8 cellular contexts compared by ENCODE assay signal in genomic region chr15:96333194-96334016, GRCh38. TPM values are rescaled to one million over a fixed set of nuclear protein-coding genes. Genes with fewer than 3 reads are reported as not detected.
A peak's percentile ranks its signal among the peaks of the same experiment; 100 is the strongest.
DNase-seq lines count a peak whose midpoint lies in the region; ATAC-seq, FAIRE-seq and TF ChIP-seq lines count a peak whose summit lies in the region.

No MANE protein-coding gene starts in this region.

- peaks cover 94% of the 10 kb centered on the region for H3K79me2 ChIP-seq in astrocyte (ENCODE audit: insufficient read depth, low read length)
- peaks cover 47% of the 10 kb centered on the region for H3K79me2 ChIP-seq in smooth muscle cell (ENCODE audit: low read depth)

- no peaks in the 10 kb centered on the region for H3K27me3 ChIP-seq in astrocyte (ENCODE audit: insufficient read depth, low read length)
- H3K27me3 ChIP-seq in iPS-18a (ENCODE audit: control insufficient read depth, insufficient read depth, low read length): peaks cover 96% of the 10 kb centered on the region
- peaks cover 69% of the 10 kb centered on the region for H3K27me3 ChIP-seq in smooth muscle cell (ENCODE audit: low read depth)

- WGBS in smooth muscle cell (ENCODE audit: low lambda C conversion rate): 7% methylated on average over 48 of the region's 62 CpGs

- H3K4me1 Mint-ChIP-seq in astrocyte (ENCODE audit: low read depth, unreplicated experiment): peaks cover 30% of the 10 kb centered on the region

- H3K4me3 Mint-ChIP-seq in astrocyte (ENCODE audit: unreplicated experiment): peak overlapping the region; percentile 99

- H3K4me1 ChIP-seq in astrocyte (ENCODE audit: insufficient read depth, low read length) (peaks cover 6% of the 10 kb centered on the region), iPS-18a (ENCODE audit: control insufficient read depth, low read depth, low read length) (peaks cover 45% of the 10 kb centered on the region), smooth muscle cell (ENCODE audit: low read depth) (peaks cover 40% of the 10 kb centered on the region)

- TF ChIP-seq CTCF in astrocyte (IDR thresholded peaks at IDR 0.05; ENCODE audit: insufficient read depth, low read depth, low read length): no peak
- TF ChIP-seq CTCF in smooth muscle cell (IDR thresholded peaks at IDR 0.05; ENCODE audit: borderline replicate concordance, insufficient read depth, poor library complexity, severe bottlenecking): no peak

- H3K36me3 Mint-ChIP-seq in astrocyte (ENCODE audit: low read depth, unreplicated experiment): peaks cover 45% of the 10 kb centered on the region

- H3K27ac Mint-ChIP-seq in astrocyte (ENCODE audit: unreplicated experiment): peak overlapping the region; percentile 89

- peak overlapping the region; percentile 96 for H3K9ac ChIP-seq in astrocyte (ENCODE audit: low read length)
- peak overlapping the region; percentile 30 for H3K9ac ChIP-seq in iPS-18a (ENCODE audit: low read length)
- H3K9ac ChIP-seq in smooth muscle cell (ENCODE audit: low read depth): peak overlapping the region; percentile 35

- H3K4me3 ChIP-seq in astrocyte (ENCODE audit: insufficient read depth, low read depth, low read length): peak overlapping the region; percentile 99
- peak overlapping the region; percentile 50 for H3K4me3 ChIP-seq in iPS-18a (ENCODE audit: low read length)
- H3K4me3 ChIP-seq in smooth muscle cell: peak overlapping the region; percentile 79

- peaks cover 2% of the 10 kb centered on the region for H3K9me3 Mint-ChIP-seq in astrocyte (ENCODE audit: unreplicated experiment)

- peaks cover 70% of the 10 kb centered on the region for H4K20me1 ChIP-seq in astrocyte (ENCODE audit: insufficient read depth, low read length)
- peaks cover 49% of the 10 kb centered on the region for H4K20me1 ChIP-seq in smooth muscle cell (ENCODE audit: low read depth)

- H3F3A ChIP-seq in smooth muscle cell (ENCODE audit: low read depth): no peaks in the 10 kb centered on the region

- H3K4me2 ChIP-seq in astrocyte (ENCODE audit: low read length) (peak overlapping the region; percentile 93), smooth muscle cell (peak overlapping the region; percentile 96)

- H3K9me3 ChIP-seq in astrocyte (ENCODE audit: insufficient read depth, low read depth, low read length) (no peaks in the 10 kb centered on the region), iPS-18a (ENCODE audit: control insufficient read depth, low read depth, low read length) (no peaks in the 10 kb centered on the region), smooth muscle cell (replicated peaks; ENCODE audit: low read depth) (no peaks in the 10 kb centered on the region)

- H2AFZ ChIP-seq in astrocyte (ENCODE audit: low read depth, low read length) (no peak overlapping the region), smooth muscle cell (ENCODE audit: low read depth) (peak overlapping the region; percentile 77)

- FAIRE-seq in astrocyte (lab: Jason Lieb, UNC): no peak

- H3K27me3 Mint-ChIP-seq in astrocyte (ENCODE audit: low read depth, unreplicated experiment): peaks cover 35% of the 10 kb centered on the region

- DNase-seq in AG20443 (ENCODE audit: low spot score) (peak; percentile 33), HK-2 (ENCODE audit: unreplicated experiment) (peak; percentile 45), astrocyte (ENCODE audit: low read depth) (peak; percentile 25), smooth muscle cell (lab: John Stamatoyannopoulos, UW; ENCODE audit: unreplicated experiment) (no peak), SIG-M5 treated with dmso at 0.1 percent for 504 hours (lab: John Stamatoyannopoulos, UW; ENCODE audit: unreplicated experiment) (no peak), DMS153 treated with DMSO at 0.1 percent for 48 hours (lab: John Stamatoyannopoulos, UW; ENCODE audit: unreplicated experiment) (no peak)

- peaks cover 38% of the 10 kb centered on the region for H3K36me3 ChIP-seq in astrocyte (ENCODE audit: insufficient read depth, low read length)
- no peaks in the 10 kb centered on the region for H3K36me3 ChIP-seq in iPS-18a (ENCODE audit: control insufficient read depth, low read depth, low read length)
- no peaks in the 10 kb centered on the region for H3K36me3 ChIP-seq in smooth muscle cell (ENCODE audit: low read depth)

- ATAC-seq in GM21381 (IDR thresholded peaks at IDR 0.05; ENCODE audit: unreplicated experiment): no peak

- peak overlapping the region; percentile 86 for H3K27ac ChIP-seq in astrocyte (ENCODE audit: low read depth, low read length)
- H3K27ac ChIP-seq in iPS-18a (ENCODE audit: low read length): no peak overlapping the region
- H3K27ac ChIP-seq in smooth muscle cell (ENCODE audit: low read depth): no peak overlapping the region

RNA-seq across cellular contexts. Expression of gene NR2F2, which starts 2.9 kb away (rescaled TPM):
- total RNA-seq in astrocyte (59.0 and 75.8 TPM in 2 replicates), smooth muscle cell (4.5 and 9.8 TPM in 2 replicates)
- polyA plus RNA-seq in smooth muscle cell: 4.7 and 11.3 TPM in 2 replicates

Comparison
In these comparisons a context has a peak if more than half of its experiments do, and no peak if none do; other contexts are left out.
1. DNase-seq: peak in AG20443 (single experiment), HK-2 (single experiment) and astrocyte (single experiment); none in smooth muscle cell (single experiment), SIG-M5 treated with dmso at 0.1 percent for 504 hours (single experiment) and DMS153 treated with DMSO at 0.1 percent for 48 hours (single experiment).
2. H3K9ac ChIP-seq: peak in every context shown above with its lines; median percentile 96 in astrocyte; 35 in smooth muscle cell; 30 in iPS-18a.
3. Peak in every context shown above with its lines, with median percentiles within 50 percentile points of each other: H3K4me3 ChIP-seq.